In the genomic region with DNA sequence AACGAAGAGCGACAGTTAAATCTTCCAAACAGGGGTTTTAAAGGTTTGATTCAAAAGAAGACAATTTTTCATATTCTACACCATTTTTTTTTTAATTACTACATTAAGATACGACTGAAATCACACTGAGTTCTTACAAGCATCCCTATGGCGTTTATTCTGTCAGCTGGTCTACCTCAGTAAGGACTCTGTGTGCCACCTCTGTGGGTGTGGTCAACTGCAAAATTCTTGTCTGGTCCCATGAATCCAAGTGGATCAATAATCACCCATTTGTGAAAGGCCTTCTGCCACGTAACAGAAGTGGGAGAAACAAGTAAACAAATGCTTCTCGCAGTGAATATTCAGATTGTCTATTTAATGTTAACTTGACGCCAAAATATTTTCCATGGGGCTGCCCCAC, we compare ENCODE assay signal across 12 cellular contexts.
DNase-seq lines count a peak whose midpoint lies in the region; ATAC-seq, FAIRE-seq and TF ChIP-seq lines count a peak whose summit lies in the region.
"Had no signal": no experiment of that assay in that cellular context is flagged by ENCODE, and none has a peak within 500 bp of the region (broad histone marks: within the 10 kb centered on the region; RNA-seq: fewer than 3 reads in every experiment).

No MANE protein-coding gene starts in this region.

- 43% methylated on average over 7 of the region's 7 CpGs for WGBS in liver
- WGBS in HepG2 (ENCODE audit: low lambda C conversion rate), result 81% methylated on average over 7 of the region's 7 CpGs
- WGBS in right lobe of liver (ENCODE audit: insufficient coverage, low coverage, low lambda C conversion rate, missing lambda C conversion rate), result 24% methylated on average over 7 of the region's 7 CpGs
- 75 to 86% (median 80%) methylated on average over 7 of the region's 7 CpGs for WGBS in stomach, 5 donors

- peak overlapping the region; percentile 80 to 91 for H3K27ac ChIP-seq in liver (ENCODE audit: low read depth in 1 of 2, low read length in 2 of 2)
- H3K27ac ChIP-seq in HepG2 (ENCODE audit: extremely low read length, insufficient read depth, low read length), result no peak overlapping the region
- H3K27ac ChIP-seq in right lobe of liver, result peak overlapping the region; percentile 7 to 79 (median 64)
- H3K27ac ChIP-seq in gastrocnemius medialis, result peak overlapping the region; percentile 73 to 97 (median 84)
- H3K27ac ChIP-seq in stomach, result no peak overlapping the region
- H3K27ac ChIP-seq: BLaER1 had no signal

- CTCF ChIA-PET in HepG2 (lab: Yijun Ruan, JAX; ENCODE audit: low intra/inter-chr PET ratio, low total read pairs), result interaction anchor here (1.3 to 2.3 kb wide), 4 partner anchors 45 to 559 kb away, joined by 3 to 18 read pairs (median 6); no protein-coding TSS in a partner anchor

- no peaks in the 10 kb centered on the region for H3K27me3 ChIP-seq in liver (ENCODE audit: control insufficient read depth in 4 of 4, insufficient read depth in 4 of 4, low read length in 3 of 4)
- no peaks in the 10 kb centered on the region for H3K27me3 ChIP-seq in HepG2 (ENCODE audit: control insufficient read depth in 1 of 2, insufficient read depth in 2 of 2, low read length in 2 of 2)
- H3K27me3 ChIP-seq in right lobe of liver, result no peaks in the 10 kb centered on the region
- no peaks in the 10 kb centered on the region for H3K27me3 ChIP-seq in gastrocnemius medialis
- no peaks in the 10 kb centered on the region for H3K27me3 ChIP-seq in stomach
- H3K27me3 ChIP-seq: BLaER1 had no signal

- FAIRE-seq in HepG2 (lab: Jason Lieb, UNC), result no peak
- FAIRE-seq: HTR-8/SVneo had no signal

- H3K4me2 ChIP-seq in HepG2 (ENCODE audit: low read depth, low read length), result no peak overlapping the region
- H3K4me2 ChIP-seq: BLaER1 had no signal

- no peaks in the 10 kb centered on the region for H3K79me2 ChIP-seq in HepG2 (ENCODE audit: insufficient read depth, low read length)

- H3K9ac ChIP-seq in liver (ENCODE audit: low read depth in 1 of 2, low read length in 2 of 2), result peak overlapping the region in 1 of 2 donors; percentile 9
- H3K9ac ChIP-seq in HepG2 (ENCODE audit: insufficient read depth, low read depth, low read length), result no peak overlapping the region
- H3K9ac ChIP-seq: BLaER1 had no signal

- POLR2A ChIA-PET in HepG2 (lab: Yijun Ruan, JAX), result no interaction called here

- H3K9me3 ChIP-seq in liver (ENCODE audit: control insufficient read depth in 4 of 4, low read length in 3 of 4) (no peaks in the 10 kb centered on the region), HepG2 (ENCODE audit: low read length) (no peaks in the 10 kb centered on the region), right lobe of liver (no peaks in the 10 kb centered on the region), gastrocnemius medialis (no peaks in the 10 kb centered on the region), stomach (no peaks in the 10 kb centered on the region)

- no peaks in the 10 kb centered on the region for H4K20me1 ChIP-seq in HepG2 (ENCODE audit: insufficient read depth, low read length)

- ATAC-seq in HepG2, result no peak
- peak in 3 of 4 donors; percentile 11 to 42 (median 19) for ATAC-seq in right lobe of liver
- ATAC-seq in gastrocnemius medialis, result peak in 1 of 2 donors; percentile 30

- in situ Hi-C loops in HepG2 (cut with HindIII; ENCODE audit: extremely low pct_ligation_motif_present, low pct_unique_long_range_greater_than_20kb), result loop anchor here (5.0 to 25.0 kb wide), 2 partner anchors 211 to 541 kb away; no protein-coding TSS in a partner anchor
- in situ Hi-C loops in gastrocnemius medialis (cut with MboI; ENCODE audit: low sequenced_read_pairs in 4 of 4), result loop anchor here (5.0 to 25.0 kb wide), 3 partner anchors 211 to 466 kb away; partner anchors contain the start of gene FIGNL1 (in 2 of the 4)

- TF ChIP-seq CTCF in liver (IDR thresholded peaks at IDR 0.05; ENCODE audit: low read depth, low read length, missing input control), result no peak
- no peak for TF ChIP-seq CTCF in HepG2 (CRISPR knock-in tag; IDR thresholded peaks at IDR 0.05)
- TF ChIP-seq CTCF in right lobe of liver (IDR thresholded peaks at IDR 0.05), result no peak
- TF ChIP-seq CTCF in gastrocnemius medialis (IDR thresholded peaks at IDR 0.05 in 4 of 5, conservative IDR thresholded peaks at IDR 0.05 in 1 of 5), result no peak
- TF ChIP-seq CTCF in stomach (IDR thresholded peaks at IDR 0.05), result no peak

- BruUV-seq in HepG2 (replicated peaks; lab: Mats Ljungman, UMichigan), result no TSS peak

- H3K4me1 ChIP-seq in liver (ENCODE audit: control insufficient read depth in 4 of 4, insufficient read depth in 4 of 4, low read length in 3 of 4), result peaks cover 19 to 70% (median 62%) of the 10 kb centered on the region in 4 donors
- H3K4me1 ChIP-seq in HepG2 (ENCODE audit: insufficient read depth, low read length), result peaks cover 37% of the 10 kb centered on the region
- peaks cover 0 to 77% (median 31%) of the 10 kb centered on the region in 4 donors for H3K4me1 ChIP-seq in right lobe of liver
- peaks cover 76 to 86% of the 10 kb centered on the region in 2 donors for H3K4me1 ChIP-seq in gastrocnemius medialis
- H3K4me1 ChIP-seq in stomach, result peaks cover 8 to 72% (median 40%) of the 10 kb centered on the region in 4 donors

- DNase-seq in HepG2 (ENCODE audit: low spot score) (no peak), right lobe of liver (no peak), gastrocnemius medialis (no peak), DMS 273 treated with DMSO at 0.1 percent for 48 hours (lab: John Stamatoyannopoulos, UW) (no peak), retina (no peak), stomach (no peak)
- DNase-seq: 8988T, GF-D8, GOT3 had no signal

- H3K4me3 ChIP-seq in liver (ENCODE audit: low read depth in 1 of 3, low read length in 3 of 3), result no peak overlapping the region
- H3K4me3 ChIP-seq in HepG2 (replicated peaks in 1 of 3; ENCODE audit: insufficient read depth in 1 of 3, low read depth in 2 of 3, low read length in 3 of 3), result no peak overlapping the region
- no peak overlapping the region for H3K4me3 ChIP-seq in right lobe of liver
- H3K4me3 ChIP-seq in gastrocnemius medialis, result peak overlapping the region in 1 of 4 donors; percentile 5
- no peak overlapping the region for H3K4me3 ChIP-seq in stomach
- H3K4me3 ChIP-seq: BLaER1 had no signal

- TF ChIP-seq EP300 in HepG2 (IDR thresholded peaks at IDR 0.05; ENCODE audit: low read depth in 2 of 2, low read length in 2 of 2) (no peak), HepG2 (CRISPR knock-in tag; IDR thresholded peaks at IDR 0.05; ENCODE audit: borderline replicate concordance) (no peak), stomach (IDR thresholded peaks at IDR 0.05) (no peak)

- TF ChIP-seq RAD21 in liver (IDR thresholded peaks at IDR 0.05) (no peak), HepG2 (CRISPR knock-in tag; IDR thresholded peaks at IDR 0.05) (no peak)

- H3K36me3 ChIP-seq in liver (ENCODE audit: control insufficient read depth in 4 of 4, insufficient read depth in 3 of 4, low read depth in 1 of 4, low read length in 3 of 4), result peaks cover 0 to 10% (median 9%) of the 10 kb centered on the region in 4 donors
- H3K36me3 ChIP-seq in HepG2 (replicated peaks in 1 of 2; ENCODE audit: control insufficient read depth in 1 of 2, insufficient read depth in 2 of 2, low read length in 2 of 2), result no peaks in the 10 kb centered on the region
- peaks cover 0 to 9% (median 6%) of the 10 kb centered on the region in 4 donors for H3K36me3 ChIP-seq in right lobe of liver
- peaks cover 0 to 8% of the 10 kb centered on the region in 2 donors for H3K36me3 ChIP-seq in gastrocnemius medialis
- peaks cover 8 to 10% (median 9%) of the 10 kb centered on the region in 4 donors for H3K36me3 ChIP-seq in stomach

- TF ChIP-seq POLR2A in HepG2 (IDR thresholded peaks at IDR 0.05; ENCODE audit: insufficient read depth in 1 of 2, low read depth in 2 of 2, low read length in 2 of 2) (no peak), right lobe of liver (IDR thresholded peaks at IDR 0.05) (no peak), gastrocnemius medialis (IDR thresholded peaks at IDR 0.05) (no peak), stomach (IDR thresholded peaks at IDR 0.05) (no peak)

- intact Hi-C loops in HepG2 (cut with micrococcal nuclease; ENCODE audit: unreplicated experiment), result loop anchor here (5.0 kb wide), 2 partner anchors 61 to 116 kb away; no protein-coding TSS in a partner anchor
- intact Hi-C loops in right lobe of liver (cut with DNase I), result loop anchor here in 1 of 2 donors (10.0 kb wide), 1 partner anchor 54 kb away; no protein-coding TSS in a partner anchor
- intact Hi-C loops in gastrocnemius medialis (cut with DNase I; ENCODE audit: low total_unique reads), result loop anchor here (2.0 to 5.0 kb wide), 2 partner anchors 48 to 176 kb away; no protein-coding TSS in a partner anchor
- intact Hi-C loops in stomach (cut with DNase I; ENCODE audit: low total_unique reads), result loop anchor here (10.0 kb wide), 1 partner anchor 214 kb away; no protein-coding TSS in a partner anchor

- no peak overlapping the region for H2AFZ ChIP-seq in HepG2 (ENCODE audit: low read length)

TF ChIP-seq in liver, 16 proteins besides CTCF, POLR2A, EP300 and RAD21 (continues in another document):
- TF ChIP-seq JUND (IDR thresholded peaks at IDR 0.05) (no peak), HNF4A (conservative IDR thresholded peaks at IDR 0.05) (no peak), TAF1 (conservative IDR thresholded peaks at IDR 0.05) (no peak), GABPA (IDR thresholded peaks at IDR 0.05 in 1 of 2, conservative IDR thresholded peaks at IDR 0.05 in 1 of 2) (no peak), YY1 (IDR thresholded peaks at IDR 0.05) (peak; percentile 44)

TF ChIP-seq in HepG2, 621 proteins besides CTCF, POLR2A, EP300 and RAD21 (continues in another document):
- TF ChIP-seq DR1 (CRISPR knock-in tag; IDR thresholded peaks at IDR 0.05) (no peak), ZBTB3 (CRISPR knock-in tag; IDR thresholded peaks at IDR 0.05; ENCODE audit: borderline replicate concordance, low read depth) (no peak), SALL2 (CRISPR knock-in tag; IDR thresholded peaks at IDR 0.05) (no peak), MED1 (CRISPR knock-in tag; IDR thresholded peaks at IDR 0.05) (no peak), ZNF30 (CRISPR knock-in tag; IDR thresholded peaks at IDR 0.05) (no peak), ZNF441 (CRISPR knock-in tag; IDR thresholded peaks at IDR 0.05; ENCODE audit: borderline replicate concordance) (no peak)

Comparison
In these comparisons a context has a peak if more than half of its experiments do, and no peak if none do; other contexts are left out.
1. H3K27ac ChIP-seq: peak in liver (2 of 2), right lobe of liver (3 of 3) and gastrocnemius medialis (4 of 4); none in HepG2 (single experiment) and stomach (0 of 5).